8 cellular contexts compared by ENCODE assay signal in genomic region chr7:144842377-144842851, GRCh38. TPM values are rescaled to one million over a fixed set of nuclear protein-coding genes. Genes with fewer than 3 reads are reported as not detected.
DNase-seq lines count a peak whose midpoint lies in the region; ATAC-seq and TF ChIP-seq lines count a peak whose summit lies in the region.
"Had no signal": no experiment of that assay in that cellular context is flagged by ENCODE, and none has a peak within 500 bp of the region (broad histone marks: within the 10 kb centered on the region; RNA-seq: fewer than 3 reads in every experiment).

No MANE protein-coding gene starts in this region.

- H3K4me3 Mint-ChIP-seq in endodermal cell, result no peak overlapping the region

- no peaks in the 10 kb centered on the region for H3K27me3 ChIP-seq in endodermal cell (ENCODE audit: control insufficient read depth, insufficient read depth, low read length, poor library complexity, severe bottlenecking)
- no peaks in the 10 kb centered on the region for H3K27me3 ChIP-seq in osteoblast (ENCODE audit: insufficient read depth, low read length)
- H3K27me3 ChIP-seq: SJSA1 had no signal

- H3K9ac ChIP-seq in endodermal cell (ENCODE audit: extremely low read depth, low read length, poor library complexity, severe bottlenecking), result no peak overlapping the region

- no peak for TF ChIP-seq CTCF in endodermal cell (conservative IDR thresholded peaks at IDR 0.05)
- TF ChIP-seq CTCF in osteoblast (IDR thresholded peaks at IDR 0.05; ENCODE audit: extremely low read depth, low read depth, low read length), result no peak

- no peaks in the 10 kb centered on the region for H3K79me2 ChIP-seq in osteoblast (ENCODE audit: insufficient read depth, low read length)

- H4K20me1 ChIP-seq in osteoblast (ENCODE audit: insufficient read depth, low read length), result no peaks in the 10 kb centered on the region

- H3K36me3 ChIP-seq in endodermal cell (ENCODE audit: control insufficient read depth, insufficient read depth, low read length) (no peaks in the 10 kb centered on the region), osteoblast (ENCODE audit: insufficient read depth, low read length) (no peaks in the 10 kb centered on the region)
- H3K36me3 ChIP-seq: SJSA1 had no signal

- WGBS in endodermal cell (ENCODE audit: insufficient coverage in 1 of 2, insufficient read length in 1 of 2), 2 experiments, result 92 to 100% methylated on average over 1 to 6 of the region's 6 CpGs

- peak; percentile 61 for DNase-seq in NOMO-1 treated with dmso at 0.1 percent for 144 hours (lab: John Stamatoyannopoulos, UW; ENCODE audit: unreplicated experiment)
- peak; percentile 54 for DNase-seq in endodermal cell
- peak; percentile 13 for DNase-seq in osteoblast (ENCODE audit: insufficient read length, low spot score, missing footprints)
- no peak for DNase-seq in NK-92 (lab: John Stamatoyannopoulos, UW; ENCODE audit: unreplicated experiment)
- no peak for DNase-seq in NCI-H2081 treated with DMSO at 0.1 percent for 48 hours (lab: John Stamatoyannopoulos, UW)

- H3K4me2 ChIP-seq in osteoblast (ENCODE audit: insufficient read depth, low read length), result no peak overlapping the region

- H3K4me1 Mint-ChIP-seq in endodermal cell, result peaks cover 4% of the 10 kb centered on the region

- H3K4me1 ChIP-seq in endodermal cell (ENCODE audit: control insufficient read depth, insufficient read depth, low read length), result no peaks in the 10 kb centered on the region
- H3K4me1 ChIP-seq in osteoblast (ENCODE audit: insufficient read depth, low read length), result no peaks in the 10 kb centered on the region
- H3K4me1 ChIP-seq: SJSA1 had no signal

- H3K9me3 Mint-ChIP-seq in endodermal cell, result no peaks in the 10 kb centered on the region

- ATAC-seq in GM19025 (IDR thresholded peaks at IDR 0.05; ENCODE audit: low read depth, unreplicated experiment), result peak; percentile 89
- ATAC-seq in HG02798 (IDR thresholded peaks at IDR 0.05; ENCODE audit: poor library complexity, unreplicated experiment), result peak; percentile 89

- H3K9me3 ChIP-seq in endodermal cell (ENCODE audit: control insufficient read depth, low read length), result no peaks in the 10 kb centered on the region
- no peaks in the 10 kb centered on the region for H3K9me3 ChIP-seq in osteoblast (ENCODE audit: low read depth, low read length)
- H3K9me3 ChIP-seq: SJSA1 had no signal

- H3K27ac Mint-ChIP-seq in endodermal cell, result peak overlapping the region; percentile 18

- H3K27ac ChIP-seq in endodermal cell (ENCODE audit: low read depth, low read length), result no peak overlapping the region
- H3K27ac ChIP-seq in osteoblast (ENCODE audit: low read depth, low read length), result no peak overlapping the region
- H3K27ac ChIP-seq: SJSA1 had no signal

- no peaks in the 10 kb centered on the region for H3K36me3 Mint-ChIP-seq in endodermal cell (ENCODE audit: low read depth)

- H3K4me3 ChIP-seq in endodermal cell (ENCODE audit: low read length) (no peak overlapping the region), osteoblast (ENCODE audit: insufficient read depth, low read length) (no peak overlapping the region)
- H3K4me3 ChIP-seq: SJSA1 had no signal

- no peaks in the 10 kb centered on the region for H3K27me3 Mint-ChIP-seq in endodermal cell (ENCODE audit: insufficient read depth)

- H2AFZ ChIP-seq in osteoblast (ENCODE audit: low read length), result peak overlapping the region; percentile 18

RNA-seq across cellular contexts. Expression of gene TPK1, which starts 6.6 kb away (rescaled TPM):
- total RNA-seq in endodermal cell, result 1 to 10 TPM; 9.7 TPM
- 6.7 TPM for polyA plus RNA-seq in endodermal cell (2013, experiment 1 of 2)
- polyA plus RNA-seq in endodermal cell (2013, experiment 2 of 2), result 7.1 TPM
- total RNA-seq in osteoblast, result 6.9 and 9.4 TPM in 2 replicates

Comparison
In these comparisons a context has a peak if more than half of its experiments do, and no peak if none do; other contexts are left out.
1. DNase-seq: peak in NOMO-1 treated with dmso at 0.1 percent for 144 hours (single experiment), endodermal cell (single experiment) and osteoblast (single experiment); none in NK-92 (single experiment) and NCI-H2081 treated with DMSO at 0.1 percent for 48 hours (single experiment).